In the genomic region with DNA sequence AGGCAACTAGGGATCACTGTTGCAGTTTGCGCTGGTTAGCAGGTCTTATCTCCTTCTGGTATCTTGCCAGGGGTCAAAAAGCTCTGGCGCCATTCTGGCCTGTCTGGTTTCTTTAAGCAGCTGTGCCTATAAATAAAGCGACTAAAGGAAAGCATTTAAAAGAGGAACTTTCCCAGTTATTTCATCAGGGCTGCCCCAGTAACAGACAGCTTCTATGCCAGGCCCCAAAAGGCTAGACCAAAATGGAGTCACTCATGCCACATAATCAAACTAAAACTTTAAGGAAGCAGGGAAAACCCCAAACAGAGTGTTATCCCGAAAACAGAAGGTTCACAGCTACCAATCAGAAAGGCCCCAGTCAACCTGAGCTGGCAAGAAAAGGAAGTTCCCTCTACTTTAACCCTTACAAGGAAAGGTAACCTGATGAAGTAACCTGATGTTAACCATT, we compare ENCODE assay signal across 1 cellular context.
TF ChIP-seq lines count a peak whose summit lies in the region.

No MANE protein-coding gene starts in this region.

TF ChIP-seq in GM23338, 12 proteins besides CTCF, POLR2A, EP300 and RAD21 (continued from another document):
- TF ChIP-seq, protein P1, sequence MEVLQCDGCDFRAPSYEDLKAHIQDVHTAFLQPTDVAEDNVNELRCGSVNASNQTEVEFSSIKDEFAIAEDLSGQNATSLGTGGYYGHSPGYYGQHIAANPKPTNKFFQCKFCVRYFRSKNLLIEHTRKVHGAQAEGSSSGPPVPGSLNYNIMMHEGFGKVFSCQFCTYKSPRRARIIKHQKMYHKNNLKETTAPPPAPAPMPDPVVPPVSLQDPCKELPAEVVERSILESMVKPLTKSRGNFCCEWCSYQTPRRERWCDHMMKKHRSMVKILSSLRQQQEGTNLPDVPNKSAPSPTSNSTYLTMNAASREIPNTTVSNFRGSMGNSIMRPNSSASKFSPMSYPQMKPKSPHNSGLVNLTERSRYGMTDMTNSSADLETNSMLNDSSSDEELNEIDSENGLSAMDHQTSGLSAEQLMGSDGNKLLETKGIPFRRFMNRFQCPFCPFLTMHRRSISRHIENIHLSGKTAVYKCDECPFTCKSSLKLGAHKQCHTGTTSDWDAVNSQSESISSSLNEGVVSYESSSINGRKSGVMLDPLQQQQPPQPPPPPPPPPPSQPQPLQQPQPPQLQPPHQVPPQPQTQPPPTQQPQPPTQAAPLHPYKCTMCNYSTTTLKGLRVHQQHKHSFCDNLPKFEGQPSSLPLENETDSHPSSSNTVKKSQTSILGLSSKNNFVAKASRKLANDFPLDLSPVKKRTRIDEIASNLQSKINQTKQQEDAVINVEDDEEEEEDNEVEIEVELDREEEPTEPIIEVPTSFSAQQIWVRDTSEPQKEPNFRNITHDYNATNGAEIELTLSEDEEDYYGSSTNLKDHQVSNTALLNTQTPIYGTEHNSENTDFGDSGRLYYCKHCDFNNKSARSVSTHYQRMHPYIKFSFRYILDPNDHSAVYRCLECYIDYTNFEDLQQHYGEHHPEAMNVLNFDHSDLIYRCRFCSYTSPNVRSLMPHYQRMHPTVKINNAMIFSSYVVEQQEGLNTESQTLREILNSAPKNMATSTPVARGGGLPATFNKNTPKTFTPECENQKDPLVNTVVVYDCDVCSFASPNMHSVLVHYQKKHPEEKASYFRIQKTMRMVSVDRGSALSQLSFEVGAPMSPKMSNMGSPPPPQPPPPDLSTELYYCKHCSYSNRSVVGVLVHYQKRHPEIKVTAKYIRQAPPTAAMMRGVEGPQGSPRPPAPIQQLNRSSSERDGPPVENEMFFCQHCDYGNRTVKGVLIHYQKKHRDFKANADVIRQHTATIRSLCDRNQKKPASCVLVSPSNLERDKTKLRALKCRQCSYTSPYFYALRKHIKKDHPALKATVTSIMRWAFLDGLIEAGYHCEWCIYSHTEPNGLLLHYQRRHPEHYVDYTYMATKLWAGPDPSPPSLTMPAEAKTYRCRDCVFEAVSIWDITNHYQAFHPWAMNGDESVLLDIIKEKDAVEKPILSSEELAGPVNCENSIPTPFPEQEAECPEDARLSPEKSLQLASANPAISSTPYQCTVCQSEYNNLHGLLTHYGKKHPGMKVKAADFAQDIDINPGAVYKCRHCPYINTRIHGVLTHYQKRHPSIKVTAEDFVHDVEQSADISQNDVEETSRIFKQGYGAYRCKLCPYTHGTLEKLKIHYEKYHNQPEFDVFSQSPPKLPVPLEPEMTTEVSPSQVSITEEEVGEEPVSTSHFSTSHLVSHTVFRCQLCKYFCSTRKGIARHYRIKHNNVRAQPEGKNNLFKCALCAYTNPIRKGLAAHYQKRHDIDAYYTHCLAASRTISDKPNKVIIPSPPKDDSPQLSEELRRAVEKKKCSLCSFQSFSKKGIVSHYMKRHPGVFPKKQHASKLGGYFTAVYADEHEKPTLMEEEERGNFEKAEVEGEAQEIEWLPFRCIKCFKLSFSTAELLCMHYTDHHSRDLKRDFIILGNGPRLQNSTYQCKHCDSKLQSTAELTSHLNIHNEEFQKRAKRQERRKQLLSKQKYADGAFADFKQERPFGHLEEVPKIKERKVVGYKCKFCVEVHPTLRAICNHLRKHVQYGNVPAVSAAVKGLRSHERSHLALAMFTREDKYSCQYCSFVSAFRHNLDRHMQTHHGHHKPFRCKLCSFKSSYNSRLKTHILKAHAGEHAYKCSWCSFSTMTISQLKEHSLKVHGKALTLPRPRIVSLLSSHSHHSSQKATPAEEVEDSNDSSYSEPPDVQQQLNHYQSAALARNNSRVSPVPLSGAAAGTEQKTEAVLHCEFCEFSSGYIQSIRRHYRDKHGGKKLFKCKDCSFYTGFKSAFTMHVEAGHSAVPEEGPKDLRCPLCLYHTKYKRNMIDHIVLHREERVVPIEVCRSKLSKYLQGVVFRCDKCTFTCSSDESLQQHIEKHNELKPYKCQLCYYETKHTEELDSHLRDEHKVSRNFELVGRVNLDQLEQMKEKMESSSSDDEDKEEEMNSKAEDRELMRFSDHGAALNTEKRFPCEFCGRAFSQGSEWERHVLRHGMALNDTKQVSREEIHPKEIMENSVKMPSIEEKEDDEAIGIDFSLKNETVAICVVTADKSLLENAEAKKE (CRISPR knock-in tag; IDR thresholded peaks at IDR 0.05) = no peak
- TF ChIP-seq ZNF331 (CRISPR knock-in tag; IDR thresholded peaks at IDR 0.05; ENCODE audit: low read depth) (no peak), JUNB (IDR thresholded peaks at IDR 0.05; ENCODE audit: unreplicated experiment) (no peak), CREB1 (CRISPR knock-in tag; IDR thresholded peaks at IDR 0.05; ENCODE audit: low read depth) (no peak), EZH2 (IDR thresholded peaks at IDR 0.05; ENCODE audit: low read depth, unreplicated experiment) (no peak), EZH2phosphoT487 (IDR thresholded peaks at IDR 0.05; ENCODE audit: unreplicated experiment) (no peak)
- TF ChIP-seq, protein P2, sequence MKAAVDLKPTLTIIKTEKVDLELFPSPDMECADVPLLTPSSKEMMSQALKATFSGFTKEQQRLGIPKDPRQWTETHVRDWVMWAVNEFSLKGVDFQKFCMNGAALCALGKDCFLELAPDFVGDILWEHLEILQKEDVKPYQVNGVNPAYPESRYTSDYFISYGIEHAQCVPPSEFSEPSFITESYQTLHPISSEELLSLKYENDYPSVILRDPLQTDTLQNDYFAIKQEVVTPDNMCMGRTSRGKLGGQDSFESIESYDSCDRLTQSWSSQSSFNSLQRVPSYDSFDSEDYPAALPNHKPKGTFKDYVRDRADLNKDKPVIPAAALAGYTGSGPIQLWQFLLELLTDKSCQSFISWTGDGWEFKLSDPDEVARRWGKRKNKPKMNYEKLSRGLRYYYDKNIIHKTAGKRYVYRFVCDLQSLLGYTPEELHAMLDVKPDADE (IDR thresholded peaks at IDR 0.05) = no peak
TF ChIP-seq in GM23338: peak in this region for 0.
